In the genomic region with DNA sequence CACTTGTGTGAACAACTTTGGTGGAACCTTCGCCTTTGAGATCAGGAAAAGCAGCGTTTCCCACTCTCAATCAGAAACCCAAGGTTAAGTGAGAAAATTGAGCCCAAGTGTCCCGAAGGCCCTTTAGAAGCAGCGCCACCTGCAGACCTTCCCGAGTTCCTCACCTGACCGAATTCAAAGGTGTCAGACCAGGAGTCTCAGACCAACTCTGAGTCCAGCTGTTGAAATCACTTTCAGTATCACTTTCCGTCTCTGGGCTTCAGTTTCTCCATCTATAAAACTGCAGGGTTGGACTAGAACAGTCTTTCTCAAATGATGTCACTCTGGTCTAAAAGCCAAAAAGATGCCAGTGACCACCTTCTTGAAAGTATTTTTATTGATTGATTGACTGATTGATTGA, we compare ENCODE assay signal across 9 cellular contexts. TPM values are rescaled to one million over a fixed set of nuclear protein-coding genes. Genes with fewer than 3 reads are reported as not detected.
DNase-seq lines count a peak whose midpoint lies in the region; ATAC-seq and TF ChIP-seq lines count a peak whose summit lies in the region.
"Had no signal": no experiment of that assay in that cellular context is flagged by ENCODE, and none has a peak within 500 bp of the region (broad histone marks: within the 10 kb centered on the region; RNA-seq: fewer than 3 reads in every experiment).

No MANE protein-coding gene starts in this region.

- no peaks in the 10 kb centered on the region for H3K4me1 Mint-ChIP-seq in CD4-positive, alpha-beta T cell (ENCODE audit: low read depth)

- no peaks in the 10 kb centered on the region for H3K36me3 Mint-ChIP-seq in CD4-positive, alpha-beta T cell (ENCODE audit: low read depth)

- ATAC-seq in CD4-positive, alpha-beta T cell (ENCODE audit: poor library complexity), result no peak
- ATAC-seq in GM18867 (IDR thresholded peaks at IDR 0.05; ENCODE audit: unreplicated experiment) (peak; percentile 90), HG02885 (IDR thresholded peaks at IDR 0.05; ENCODE audit: poor library complexity, unreplicated experiment) (peak; percentile 90), PC-3 (no peak)

- H2AFZ ChIP-seq in PC-3 (ENCODE audit: low read length), result no peak overlapping the region
- H2AFZ ChIP-seq in hepatocyte, result no peak overlapping the region

- H3K36me3 ChIP-seq in PC-3 (ENCODE audit: low read depth, low read length) (no peaks in the 10 kb centered on the region), hepatocyte (replicated peaks; ENCODE audit: insufficient read depth, low read depth) (no peaks in the 10 kb centered on the region)

- no peaks in the 10 kb centered on the region for H3K27me3 ChIP-seq in CD4-positive, alpha-beta T cell (ENCODE audit: control insufficient read depth, insufficient read depth, low read length)
- H3K27me3 ChIP-seq in PC-3 (ENCODE audit: low read length) (no peaks in the 10 kb centered on the region), hepatocyte (no peaks in the 10 kb centered on the region)

- CTCF ChIA-PET in CD4-positive, alpha-beta T cell (lab: Charles Lee), result interaction anchor here (1.5 kb wide), 1 partner anchor 395 kb away, joined by 6 read pairs; no protein-coding TSS in a partner anchor
- CTCF ChIA-PET in PC-3 (lab: Charles Lee), result no interaction called here

- WGBS in hepatocyte (ENCODE audit: low lambda C conversion rate, missing lambda C conversion rate), result 30% methylated on average over 7 of the region's 7 CpGs

- H3K27ac ChIP-seq in CD4-positive, alpha-beta T cell (ENCODE audit: low read depth, low read length), result no peak overlapping the region
- H3K27ac ChIP-seq in PC-3 (ENCODE audit: low read length) (no peak overlapping the region), hepatocyte (no peak overlapping the region), caudate nucleus (ENCODE audit: low read depth, low read length) (no peak overlapping the region), coronary artery (no peak overlapping the region)
- H3K27ac ChIP-seq: epithelial cell of prostate had no signal

- H3K4me3 ChIP-seq in PC-3 (ENCODE audit: low read length), result no peak overlapping the region
- no peak overlapping the region for H3K4me3 ChIP-seq in hepatocyte
- H3K4me3 ChIP-seq in coronary artery, result no peak overlapping the region
- no peak overlapping the region for H3K4me3 ChIP-seq in foreskin fibroblast (ENCODE audit: low read depth in 1 of 2, low read length in 2 of 2)

- intact Hi-C loops in CD4-positive, alpha-beta T cell (cut with DNase I, micrococcal nuclease), result loop anchor here in 1 of 2 experiments (2.0 to 10.0 kb wide), 2 partner anchors 396 to 518 kb away; no protein-coding TSS in a partner anchor
- intact Hi-C loops in PC-3 (cut with micrococcal nuclease), result no loop called here

- no peaks in the 10 kb centered on the region for H3K9me3 Mint-ChIP-seq in CD4-positive, alpha-beta T cell

- H3K9me3 ChIP-seq in CD4-positive, alpha-beta T cell (ENCODE audit: control insufficient read depth, low read length), result no peaks in the 10 kb centered on the region
- H3K9me3 ChIP-seq in PC-3 (ENCODE audit: low read length) (no peaks in the 10 kb centered on the region), hepatocyte (ENCODE audit: low read depth) (no peaks in the 10 kb centered on the region)

- H3K27me3 Mint-ChIP-seq in CD4-positive, alpha-beta T cell, result no peaks in the 10 kb centered on the region

- H4K20me1 ChIP-seq in PC-3 (ENCODE audit: low read length) (no peaks in the 10 kb centered on the region), hepatocyte (ENCODE audit: insufficient read depth, poor library complexity, severe bottlenecking) (no peaks in the 10 kb centered on the region)

- POLR2A ChIA-PET in CD4-positive, alpha-beta T cell (lab: Charles Lee), result no interaction called here
- POLR2A ChIA-PET in PC-3 (lab: Charles Lee; ENCODE audit: unreplicated experiment), result no interaction called here

- no peaks in the 10 kb centered on the region for H3K9me2 ChIP-seq in PC-3 (replicated peaks; ENCODE audit: low read length)
- H3K9me2 ChIP-seq in hepatocyte (replicated peaks; ENCODE audit: insufficient read depth), result no peaks in the 10 kb centered on the region

- H3K4me1 ChIP-seq in PC-3 (ENCODE audit: insufficient read depth, low read length), result no peaks in the 10 kb centered on the region
- no peaks in the 10 kb centered on the region for H3K4me1 ChIP-seq in hepatocyte (ENCODE audit: insufficient read depth)

- no peak overlapping the region for H3K4me3 Mint-ChIP-seq in CD4-positive, alpha-beta T cell

- H3K9ac ChIP-seq in PC-3 (ENCODE audit: low read length), result no peak overlapping the region

- TF ChIP-seq CTCF in CD4-positive, alpha-beta T cell (IDR thresholded peaks at IDR 0.05), result peak; percentile 28
- TF ChIP-seq CTCF in PC-3 (conservative IDR thresholded peaks at IDR 0.05; ENCODE audit: low read depth, low read length) (peak; percentile 51), hepatocyte (IDR thresholded peaks at IDR 0.05; ENCODE audit: poor library complexity) (peak; percentile 27), coronary artery (IDR thresholded peaks at IDR 0.05) (no peak), foreskin fibroblast (IDR thresholded peaks at IDR 0.05; ENCODE audit: low read depth, low read length) (no peak)

- DNase-seq in CD4-positive, alpha-beta T cell, result peak in 3 of 10 experiments; percentile 7 to 20 (median 13)
- DNase-seq in PC-3 (peak; percentile 17), hepatocyte (ENCODE audit: low spot score) (peak; percentile 52), caudate nucleus (lab: John Stamatoyannopoulos, UW) (no peak), coronary artery (ENCODE audit: low spot score) (no peak), foreskin fibroblast (no peak)

- no TSS peak for BruUV-seq in PC-3 (replicated peaks; lab: Mats Ljungman, UMichigan)

- no peaks in the 10 kb centered on the region for H3F3A ChIP-seq in PC-3 (ENCODE audit: low read length, unreplicated experiment)

- no peak overlapping the region for H3K27ac Mint-ChIP-seq in CD4-positive, alpha-beta T cell

- no peak overlapping the region for H3K4me2 ChIP-seq in PC-3 (ENCODE audit: low read length)
- H3K4me2 ChIP-seq in hepatocyte, result no peak overlapping the region

- no peaks in the 10 kb centered on the region for H3K79me2 ChIP-seq in PC-3 (ENCODE audit: low read length)
- H3K79me2 ChIP-seq in hepatocyte, result no peaks in the 10 kb centered on the region

RNA-seq across cellular contexts. Expression of a gene that starts 31.7 kb away (rescaled TPM):
- 10 to 100 TPM; 29.0 to 29.6 TPM for total RNA-seq in CD4-positive, alpha-beta T cell
- 75.3 and 84.1 TPM in 2 replicates for total RNA-seq in PC-3 (2014; rRNA removed)
- total RNA-seq in hepatocyte, result 164 and 168 TPM in 2 replicates
- polyA plus RNA-seq in hepatocyte, result 119 and 137 TPM in 2 replicates

Comparison
In these comparisons a context has a peak if more than half of its experiments do, and no peak if none do; other contexts are left out.
1. ATAC-seq: peak in GM18867 (single experiment) and HG02885 (single experiment); none in CD4-positive, alpha-beta T cell (single experiment) and PC-3 (single experiment).
2. DNase-seq: peak in PC-3 (single experiment) and hepatocyte (single experiment); none in caudate nucleus (0 of 61), coronary artery (single experiment) and foreskin fibroblast (0 of 2).
3. CTCF ChIP-seq: peak in CD4-positive, alpha-beta T cell (single experiment), PC-3 (single experiment) and hepatocyte (single experiment); none in coronary artery (single experiment) and foreskin fibroblast (single experiment).